Comparison of ENCODE assay signal across 16 cellular contexts in the genomic region with DNA sequence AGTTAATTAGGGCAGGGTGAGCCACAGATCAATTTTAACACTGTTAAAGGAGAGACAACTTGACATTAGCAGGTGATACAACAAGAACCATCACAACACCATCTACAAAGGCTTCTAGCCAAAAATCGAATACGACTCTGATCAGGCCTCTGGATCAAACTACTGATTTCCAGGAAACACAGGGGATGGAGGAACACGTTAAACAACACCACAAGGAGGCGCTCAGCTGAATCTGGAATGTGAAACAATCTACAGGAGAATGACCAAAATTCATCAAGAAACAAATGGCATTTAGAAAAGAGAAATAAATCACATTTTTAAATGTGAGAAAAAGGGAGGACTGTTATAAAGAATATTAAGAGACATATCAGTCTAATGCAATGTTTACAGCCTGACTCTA. TPM values are rescaled to one million over a fixed set of nuclear protein-coding genes. Genes with fewer than 3 reads are reported as not detected.
DNase-seq lines count a peak whose midpoint lies in the region; ATAC-seq and TF ChIP-seq lines count a peak whose summit lies in the region.
"Had no signal": no experiment of that assay in that cellular context is flagged by ENCODE, and none has a peak within 500 bp of the region (broad histone marks: within the 10 kb centered on the region; RNA-seq: fewer than 3 reads in every experiment).

No MANE protein-coding gene starts in this region.

- H3K4me1 ChIP-seq in GM23248 (ENCODE audit: insufficient read depth) (no peaks in the 10 kb centered on the region), PC-9 (replicated peaks; ENCODE audit: insufficient read depth) (no peaks in the 10 kb centered on the region)
- H3K4me1 ChIP-seq: SJCRH30 had no signal

- H3K4me1 Mint-ChIP-seq in activated CD4-positive, alpha-beta T cell treated with anti-CD3 and anti-CD28 coated beads, Interleukin-2, amount 10 ng/mL, durations not matched to agents 7 days and 5 days, result no peaks in the 10 kb centered on the region
- H3K4me1 Mint-ChIP-seq: naive B cell had no signal

- H3K27ac ChIP-seq in GM23248 (no peak overlapping the region), PC-9 (no peak overlapping the region)
- H3K27ac ChIP-seq: esophagus squamous epithelium, SJCRH30, testis had no signal

- H3K36me3 Mint-ChIP-seq in activated CD4-positive, alpha-beta T cell treated with anti-CD3 and anti-CD28 coated beads, Interleukin-2, amount 10 ng/mL, durations not matched to agents 7 days and 5 days (ENCODE audit: low read depth), result no peaks in the 10 kb centered on the region
- H3K36me3 Mint-ChIP-seq: naive B cell had no signal

- CTCF ChIA-PET in BJ (lab: Yijun Ruan, JAX) (interaction anchor here (1.1 to 1.4 kb wide), 2 partner anchors 244 to 260 kb away, joined by 3 to 7 read pairs; no protein-coding TSS in a partner anchor), PC-9 (lab: Charles Lee) (no interaction called here)
- CTCF ChIA-PET in activated CD4-positive, alpha-beta T cell treated with anti-CD3 and anti-CD28 coated beads, Interleukin-2, amount 10 ng/mL, durations not matched to agents 7 days and 5 days (lab: Charles Lee), result no interaction called here

- POLR2A ChIA-PET in BJ (lab: Charles Lee), result no interaction called here
- POLR2A ChIA-PET in PC-9 (lab: Charles Lee; ENCODE audit: unreplicated experiment), result no interaction called here
- POLR2A ChIA-PET in activated CD4-positive, alpha-beta T cell treated with anti-CD3 and anti-CD28 coated beads, Interleukin-2, amount 10 ng/mL, durations not matched to agents 7 days and 5 days (lab: Charles Lee), result no interaction called here

- no peaks in the 10 kb centered on the region for H3F3A ChIP-seq in GM23248 (ENCODE audit: insufficient read depth)
- H3F3A ChIP-seq in PC-9 (ENCODE audit: insufficient read depth, low read depth), result no peaks in the 10 kb centered on the region

- H3K36me3 ChIP-seq in BJ (ENCODE audit: control insufficient read depth, insufficient read depth, low read length) (no peaks in the 10 kb centered on the region), GM23248 (ENCODE audit: low read depth) (no peaks in the 10 kb centered on the region), PC-9 (ENCODE audit: low read depth) (no peaks in the 10 kb centered on the region)
- H3K36me3 ChIP-seq: esophagus squamous epithelium, SJCRH30 had no signal

- 0 out of 2 replicates have a peak, but pooled peaks have one; percentile 19 for TF ChIP-seq CTCF in BJ (IDR thresholded peaks at IDR 0.05; ENCODE audit: insufficient read depth, low read depth, low read length)
- TF ChIP-seq CTCF in PC-9 (conservative IDR thresholded peaks at IDR 0.05), result peak; percentile 30; the same call in 1 of the 2 replicates
- TF ChIP-seq CTCF in fibroblast of pulmonary artery (IDR thresholded peaks at IDR 0.05; ENCODE audit: low read length, missing control alignments), result peak; percentile 24

- peaks cover 20% of the 10 kb centered on the region for H3K27me3 Mint-ChIP-seq in activated CD4-positive, alpha-beta T cell treated with anti-CD3 and anti-CD28 coated beads, Interleukin-2, amount 10 ng/mL, durations not matched to agents 7 days and 5 days

- H3K9me3 ChIP-seq in GM23248 (ENCODE audit: low read depth) (no peaks in the 10 kb centered on the region), PC-9 (ENCODE audit: insufficient read depth, low read depth) (no peaks in the 10 kb centered on the region)
- H3K9me3 ChIP-seq: esophagus squamous epithelium, SJCRH30, testis had no signal

- ATAC-seq in GM21529 (IDR thresholded peaks at IDR 0.05; ENCODE audit: unreplicated experiment) (no peak), GM18520 (IDR thresholded peaks at IDR 0.05; ENCODE audit: unreplicated experiment) (no peak), HG03097 (IDR thresholded peaks at IDR 0.05; ENCODE audit: low FRiP score, unreplicated experiment) (no peak)

- H2AFZ ChIP-seq in GM23248 (no peak overlapping the region), PC-9 (no peak overlapping the region)

- no peaks in the 10 kb centered on the region for H3K9me2 ChIP-seq in GM23248 (ENCODE audit: insufficient read depth)
- no peaks in the 10 kb centered on the region for H3K9me2 ChIP-seq in PC-9 (ENCODE audit: insufficient read depth)

- no peaks in the 10 kb centered on the region for H3K27me3 ChIP-seq in BJ (ENCODE audit: control insufficient read depth, insufficient read depth, low read length)
- H3K27me3 ChIP-seq in GM23248 (replicated peaks; ENCODE audit: insufficient read depth), result peaks cover 3% of the 10 kb centered on the region; the same call in 1 of the 2 replicates
- H3K27me3 ChIP-seq in PC-9 (ENCODE audit: insufficient read depth, low read depth), result peaks cover 28% of the 10 kb centered on the region; the same call in 1 of the 2 replicates
- H3K27me3 ChIP-seq: testis had no signal

- H3K9me3 Mint-ChIP-seq in activated CD4-positive, alpha-beta T cell treated with anti-CD3 and anti-CD28 coated beads, Interleukin-2, amount 10 ng/mL, durations not matched to agents 7 days and 5 days, result peaks cover 2% of the 10 kb centered on the region
- H3K9me3 Mint-ChIP-seq: dendritic cell treated with granulocyte-macrophage colony-stimulating factor and Interleukin-4, amounts not matched to agents 40 ng/mL and 50 ng/mL, for 4 days had no signal

- WGBS in GM23248 (ENCODE audit: low coverage in 1 of 2, low lambda C conversion rate in 2 of 2, missing lambda C conversion rate in 2 of 2), 2 experiments, result 25 to 32% methylated on average over 4 of the region's 4 CpGs

- no peak overlapping the region for H3K4me3 ChIP-seq in BJ (ENCODE audit: low read depth, low read length)
- no peak overlapping the region for H3K4me3 ChIP-seq in GM23248
- no peak overlapping the region for H3K4me3 ChIP-seq in PC-9
- H3K4me3 ChIP-seq in fibroblast of pulmonary artery (replicated peaks; ENCODE audit: low read depth, low read length), result no peak overlapping the region
- H3K4me3 ChIP-seq: esophagus squamous epithelium, SJCRH30, testis had no signal

- no peak overlapping the region for H3K4me3 Mint-ChIP-seq in activated CD4-positive, alpha-beta T cell treated with anti-CD3 and anti-CD28 coated beads, Interleukin-2, amount 10 ng/mL, durations not matched to agents 7 days and 5 days
- H3K4me3 Mint-ChIP-seq: dendritic cell treated with granulocyte-macrophage colony-stimulating factor and Interleukin-4, amounts not matched to agents 40 ng/mL and 50 ng/mL, for 4 days; naive B cell had no signal

- H4K20me1 ChIP-seq in GM23248 (ENCODE audit: insufficient read depth), result no peaks in the 10 kb centered on the region
- no peaks in the 10 kb centered on the region for H4K20me1 ChIP-seq in PC-9 (ENCODE audit: insufficient read depth)

- no peak for DNase-seq in BJ (ENCODE audit: low read depth)
- DNase-seq in GM23248, result peak; percentile 32
- DNase-seq in PC-9, result no peak
- DNase-seq in fibroblast of pulmonary artery (ENCODE audit: low read depth), result no peak
- no peak for DNase-seq in activated CD4-positive, alpha-beta T cell treated with anti-CD3 and anti-CD28 coated beads, Interleukin-2, amount 10 ng/mL, durations not matched to agents 7 days and 5 days
- DNase-seq: activated CD4-positive, alpha-beta T cell treated with anti-CD3 and anti-CD28 coated beads, Interleukin-2, amount 50 U/mL, for 4 hours; esophagus squamous epithelium; IMR-90; naive B cell; NCI-H187 treated with DMSO at 0.1 percent for 48 hours; testis had no signal

- H3K79me2 ChIP-seq in GM23248 (ENCODE audit: insufficient read depth) (no peaks in the 10 kb centered on the region), PC-9 (ENCODE audit: low read depth) (no peaks in the 10 kb centered on the region)

- H3K4me2 ChIP-seq in GM23248 (ENCODE audit: unreplicated experiment), result no peak overlapping the region
- H3K4me2 ChIP-seq in PC-9, result no peak overlapping the region

- intact Hi-C loops in PC-9 (cut with micrococcal nuclease; ENCODE audit: unreplicated experiment), result no loop called here

- H3K27ac Mint-ChIP-seq in activated CD4-positive, alpha-beta T cell treated with anti-CD3 and anti-CD28 coated beads, Interleukin-2, amount 10 ng/mL, durations not matched to agents 7 days and 5 days, result no peak overlapping the region
- H3K27ac Mint-ChIP-seq: dendritic cell treated with granulocyte-macrophage colony-stimulating factor and Interleukin-4, amounts not matched to agents 40 ng/mL and 50 ng/mL, for 4 days; naive B cell had no signal

- in situ Hi-C loops in GM23248 (cut with MboI), result no loop called here

- no peak overlapping the region for H3K9ac ChIP-seq in GM23248

- no TSS peak for BruUV-seq in PC-9 (replicated peaks; lab: Mats Ljungman, UMichigan)

RNA-seq across cellular contexts. Expression of a gene that starts 13.5 kb away (rescaled TPM):
- 0.02 and 0.06 TPM in 2 replicates for polyA plus RNA-seq in BJ (2011; rRNA removed)
- polyA minus RNA-seq in BJ (2011; rRNA and poly(A)+ RNA removed), result not detected in 2 replicates
- 1.8 and 1.9 TPM in 2 replicates for total RNA-seq in GM23248 (2014; rRNA removed; shearing (Covaris generic))
- 3.8 and 4.4 TPM in 2 replicates for polyA plus RNA-seq in GM23248 (2016; fragmentation: Nextera tagmentation; extraction: Ambion mirVana)
- not detected in 2 replicates for total RNA-seq in PC-9 (2021)
- not detected for total RNA-seq in activated CD4-positive, alpha-beta T cell treated with anti-CD3 and anti-CD28 coated beads, Interleukin-2, amount 10 ng/mL, durations not matched to agents 7 days and 5 days
- total RNA-seq: IMR-90, SJCRH30 had no signal
